In the genomic region with DNA sequence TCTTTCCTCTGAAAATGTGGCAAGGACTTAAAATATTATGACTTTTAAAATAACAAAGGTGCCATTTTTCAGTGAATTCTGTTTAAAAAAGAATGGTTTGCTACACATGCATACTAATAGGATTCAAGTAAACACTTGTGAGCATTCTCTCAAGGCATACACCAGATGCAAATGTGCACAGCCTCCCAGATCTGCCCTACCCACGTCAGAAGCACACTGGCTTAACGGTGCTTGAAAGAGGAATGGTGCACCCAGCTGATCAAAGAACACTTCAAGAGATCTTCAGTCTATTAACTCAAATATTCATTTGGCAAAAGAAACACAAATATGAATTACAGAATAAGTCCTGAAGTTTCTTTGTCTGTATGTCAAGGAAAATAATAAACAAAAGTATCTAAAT, we compare ENCODE assay signal across 20 cellular contexts. TPM values are rescaled to one million over a fixed set of nuclear protein-coding genes. Genes with fewer than 3 reads are reported as not detected.
"Had no signal": no experiment of that assay in that cellular context is flagged by ENCODE, and none has a peak within 500 bp of the region (broad histone marks: within the 10 kb centered on the region; RNA-seq: fewer than 3 reads in every experiment).

No MANE protein-coding gene starts in this region.

- H3K27ac Mint-ChIP-seq: activated CD4-positive, alpha-beta T cell treated with anti-CD3 and anti-CD28 coated beads, Interleukin-2, amount 10 ng/mL, durations not matched to agents 24 days and 14 days; activated CD8-positive, alpha-beta T cell treated with anti-CD3 and anti-CD28 coated beads for 36 hours; activated naive CD8-positive, alpha-beta T cell treated with anti-CD3 and anti-CD28 coated beads, Interleukin-2, amount 10 ng/mL, durations not matched to agents 7 days and 5 days; activated T-helper 17 cell treated with anti-CD3 and anti-CD28 coated beads, Interleukin-2, amount 50 U/mL, for 72 hours; brain; endodermal cell; natural killer cell; type B pancreatic cell had no signal

- ATAC-seq: activated CD8-positive, alpha-beta T cell treated with anti-CD3 and anti-CD28 coated beads for 36 hours; activated T-helper 17 cell treated with anti-CD3 and anti-CD28 coated beads, Interleukin-2, amount 50 U/mL, for 72 hours; left colon; natural killer cell; sciatic nerve had no signal

- H3K27me3 Mint-ChIP-seq: activated CD4-positive, alpha-beta T cell treated with anti-CD3 and anti-CD28 coated beads, Interleukin-2, amount 10 ng/mL, durations not matched to agents 24 days and 14 days; activated CD8-positive, alpha-beta T cell treated with anti-CD3 and anti-CD28 coated beads for 36 hours; activated naive CD8-positive, alpha-beta T cell treated with anti-CD3 and anti-CD28 coated beads, Interleukin-2, amount 10 ng/mL, durations not matched to agents 7 days and 5 days; activated T-helper 17 cell treated with anti-CD3 and anti-CD28 coated beads, Interleukin-2, amount 50 U/mL, for 72 hours; type B pancreatic cell had no signal

- H3K4me3 Mint-ChIP-seq: activated CD4-positive, alpha-beta T cell treated with anti-CD3 and anti-CD28 coated beads, Interleukin-2, amount 10 ng/mL, durations not matched to agents 24 days and 14 days; activated CD8-positive, alpha-beta T cell treated with anti-CD3 and anti-CD28 coated beads for 36 hours; activated naive CD8-positive, alpha-beta T cell treated with anti-CD3 and anti-CD28 coated beads, Interleukin-2, amount 10 ng/mL, durations not matched to agents 7 days and 5 days; activated T-helper 17 cell treated with anti-CD3 and anti-CD28 coated beads, Interleukin-2, amount 50 U/mL, for 72 hours; brain; endodermal cell; natural killer cell; type B pancreatic cell had no signal

- H3K4me1 Mint-ChIP-seq: activated CD4-positive, alpha-beta T cell treated with anti-CD3 and anti-CD28 coated beads, Interleukin-2, amount 10 ng/mL, durations not matched to agents 24 days and 14 days; activated naive CD8-positive, alpha-beta T cell treated with anti-CD3 and anti-CD28 coated beads, Interleukin-2, amount 10 ng/mL, durations not matched to agents 7 days and 5 days; activated T-helper 17 cell treated with anti-CD3 and anti-CD28 coated beads, Interleukin-2, amount 50 U/mL, for 72 hours; endodermal cell; natural killer cell had no signal

- H3K36me3 Mint-ChIP-seq: activated naive CD8-positive, alpha-beta T cell treated with anti-CD3 and anti-CD28 coated beads, Interleukin-2, amount 10 ng/mL, durations not matched to agents 7 days and 5 days; brain; natural killer cell; type B pancreatic cell had no signal

- H3K9me3 Mint-ChIP-seq: activated CD4-positive, alpha-beta T cell treated with anti-CD3 and anti-CD28 coated beads, Interleukin-2, amount 10 ng/mL, durations not matched to agents 24 days and 14 days; activated naive CD8-positive, alpha-beta T cell treated with anti-CD3 and anti-CD28 coated beads, Interleukin-2, amount 10 ng/mL, durations not matched to agents 7 days and 5 days; activated T-helper 17 cell treated with anti-CD3 and anti-CD28 coated beads, Interleukin-2, amount 50 U/mL, for 72 hours; brain; endodermal cell; type B pancreatic cell had no signal

- DNase-seq: activated CD4-positive, alpha-beta T cell treated with anti-CD3 and anti-CD28 coated beads, Interleukin-2, amount 10 ng/mL, durations not matched to agents 24 days and 14 days; activated CD8-positive, alpha-beta T cell treated with anti-CD3 and anti-CD28 coated beads for 36 hours; activated naive CD4-positive, alpha-beta T cell treated with Interleukin-2 at 50 U/mL for 16 hours; activated naive CD8-positive, alpha-beta T cell treated with anti-CD3 and anti-CD28 coated beads, Interleukin-2, amount 10 ng/mL, durations not matched to agents 7 days and 5 days; activated T-cell treated with anti-CD3 and anti-CD28 coated beads, Interleukin-2, amount 50 U/mL, for 1 hour; endodermal cell; foreskin melanocyte; glutamatergic neuron; hippocampal formation; islet precursor cell; left colon; lower lobe of right lung; natural killer cell; stimulated activated CD4-positive, alpha-beta T cell treated with anti-CD3 and anti-CD28 coated beads, Interleukin-4, amount 100 ng/mL, for 1 hour; T1000; testis had no signal

RNA-seq across cellular contexts. Expression of a gene that starts 15.8 kb away (rescaled TPM):
- total RNA-seq: activated CD4-positive, alpha-beta T cell treated with anti-CD3 and anti-CD28 coated beads, Interleukin-2, amount 10 ng/mL, durations not matched to agents 24 days and 14 days; activated CD8-positive, alpha-beta T cell treated with anti-CD3 and anti-CD28 coated beads for 36 hours; activated naive CD8-positive, alpha-beta T cell treated with anti-CD3 and anti-CD28 coated beads, Interleukin-2, amount 10 ng/mL, durations not matched to agents 7 days and 5 days; activated T-helper 17 cell treated with anti-CD3 and anti-CD28 coated beads, Interleukin-2, amount 50 U/mL, for 72 hours; natural killer cell had no signal
